7 cellular contexts compared by ENCODE assay signal in genomic region chr13:40438999-40439797, GRCh38.
DNase-seq lines count a peak whose midpoint lies in the region; ATAC-seq and TF ChIP-seq lines count a peak whose summit lies in the region.

No MANE protein-coding gene starts in this region.

- POLR2A ChIA-PET in Panc1 (lab: Charles Lee): no interaction called here

- no TSS peak for BruUV-seq in Panc1 (replicated peaks; lab: Mats Ljungman, UMichigan)

- CTCF ChIA-PET in Panc1 (lab: Charles Lee): no interaction called here

- H3K4me3 ChIP-seq in Panc1 (ENCODE audit: low read depth in 2 of 2, low read length in 2 of 2) (peak overlapping the region in 1 of 2 experiments; percentile 7; a peak in 1 of 4 replicates), liver (ENCODE audit: low read depth in 1 of 3, low read length in 3 of 3) (peak overlapping the region in 1 of 3 donors; percentile 6), subcutaneous abdominal adipose tissue (ENCODE audit: low read depth in 1 of 5, low read length in 5 of 5) (peak overlapping the region; percentile 5 to 45 (median 25))

- H3K9ac ChIP-seq in liver (ENCODE audit: low read depth in 1 of 2, low read length in 2 of 2): peak overlapping the region in 1 of 2 donors; percentile 70
- H3K9ac ChIP-seq in subcutaneous abdominal adipose tissue (ENCODE audit: low read length in 5 of 5): peak overlapping the region; percentile 8 to 71 (median 40)

- TF ChIP-seq RAD21 in liver (IDR thresholded peaks at IDR 0.05): peak; percentile 14 to 20

- DNase-seq in Panc1 (ENCODE audit: low read depth, low spot score): no peak
- DNase-seq in astrocyte of the hippocampus (ENCODE audit: low read depth, low spot score): peak; percentile 58
- no peak for DNase-seq in HuH-7.5 (ENCODE audit: low spot score)
- no peak for DNase-seq in glomerular visceral epithelial cell (ENCODE audit: extremely low spot score)

- no peaks in the 10 kb centered on the region for H3K27me3 ChIP-seq in Panc1 (ENCODE audit: control insufficient read depth, insufficient read depth, low read length)
- no peaks in the 10 kb centered on the region for H3K27me3 ChIP-seq in liver (ENCODE audit: control insufficient read depth in 4 of 4, insufficient read depth in 4 of 4, low read length in 3 of 4)
- no peaks in the 10 kb centered on the region for H3K27me3 ChIP-seq in subcutaneous abdominal adipose tissue (ENCODE audit: control insufficient read depth in 5 of 5, insufficient read depth in 4 of 5, low read length in 5 of 5)

- intact Hi-C loops in Panc1 (cut with micrococcal nuclease; ENCODE audit: unreplicated experiment): no loop called here

- H3K27ac ChIP-seq in Panc1 (ENCODE audit: low read length) (no peak overlapping the region), liver (ENCODE audit: low read depth in 1 of 2, low read length in 2 of 2) (peak overlapping the region; percentile 62 to 75), subcutaneous abdominal adipose tissue (ENCODE audit: low read depth, low read length) (peak overlapping the region; percentile 94)

- H3K9me3 ChIP-seq in Panc1 (ENCODE audit: control insufficient read depth, insufficient read depth, low read depth, low read length) (no peaks in the 10 kb centered on the region), liver (ENCODE audit: control insufficient read depth in 4 of 4, low read length in 3 of 4) (no peaks in the 10 kb centered on the region), subcutaneous abdominal adipose tissue (ENCODE audit: control insufficient read depth in 5 of 5, low read length in 5 of 5) (no peaks in the 10 kb centered on the region)

- WGBS in liver: 46% methylated on average over 12 of the region's 12 CpGs

- TF ChIP-seq CTCF in Panc1 (IDR thresholded peaks at IDR 0.05): no peak
- TF ChIP-seq CTCF in liver (IDR thresholded peaks at IDR 0.05; ENCODE audit: low read depth, low read length, missing input control): no peak

- in situ Hi-C loops in Panc1 (cut with HindIII; ENCODE audit: low pct_unique_long_range_greater_than_20kb, low sequenced_read_pairs): no loop called here

- H3K36me3 ChIP-seq in Panc1 (ENCODE audit: control insufficient read depth, insufficient read depth, low read length): no peaks in the 10 kb centered on the region
- no peaks in the 10 kb centered on the region for H3K36me3 ChIP-seq in liver (ENCODE audit: control insufficient read depth in 4 of 4, insufficient read depth in 3 of 4, low read depth in 1 of 4, low read length in 3 of 4)
- no peaks in the 10 kb centered on the region for H3K36me3 ChIP-seq in subcutaneous abdominal adipose tissue (ENCODE audit: control insufficient read depth in 5 of 5, insufficient read depth in 5 of 5, low read length in 5 of 5)

- ATAC-seq in Panc1 (peak; percentile 53; the same call in 1 of the 2 replicates), GM19023 (IDR thresholded peaks at IDR 0.05; ENCODE audit: unreplicated experiment) (no peak)

- H3K4me1 ChIP-seq in Panc1 (ENCODE audit: control insufficient read depth, insufficient read depth, low read length): no peaks in the 10 kb centered on the region
- peaks cover 16 to 44% (median 36%) of the 10 kb centered on the region in 4 donors for H3K4me1 ChIP-seq in liver (ENCODE audit: control insufficient read depth in 4 of 4, insufficient read depth in 4 of 4, low read length in 3 of 4)
- H3K4me1 ChIP-seq in subcutaneous abdominal adipose tissue (ENCODE audit: control insufficient read depth in 5 of 5, insufficient read depth in 5 of 5, low read length in 5 of 5): peaks cover 18 to 68% (median 62%) of the 10 kb centered on the region in 5 donors

TF ChIP-seq in liver, 16 proteins besides CTCF, POLR2A, EP300 and RAD21:
- TF ChIP-seq, protein P1, sequence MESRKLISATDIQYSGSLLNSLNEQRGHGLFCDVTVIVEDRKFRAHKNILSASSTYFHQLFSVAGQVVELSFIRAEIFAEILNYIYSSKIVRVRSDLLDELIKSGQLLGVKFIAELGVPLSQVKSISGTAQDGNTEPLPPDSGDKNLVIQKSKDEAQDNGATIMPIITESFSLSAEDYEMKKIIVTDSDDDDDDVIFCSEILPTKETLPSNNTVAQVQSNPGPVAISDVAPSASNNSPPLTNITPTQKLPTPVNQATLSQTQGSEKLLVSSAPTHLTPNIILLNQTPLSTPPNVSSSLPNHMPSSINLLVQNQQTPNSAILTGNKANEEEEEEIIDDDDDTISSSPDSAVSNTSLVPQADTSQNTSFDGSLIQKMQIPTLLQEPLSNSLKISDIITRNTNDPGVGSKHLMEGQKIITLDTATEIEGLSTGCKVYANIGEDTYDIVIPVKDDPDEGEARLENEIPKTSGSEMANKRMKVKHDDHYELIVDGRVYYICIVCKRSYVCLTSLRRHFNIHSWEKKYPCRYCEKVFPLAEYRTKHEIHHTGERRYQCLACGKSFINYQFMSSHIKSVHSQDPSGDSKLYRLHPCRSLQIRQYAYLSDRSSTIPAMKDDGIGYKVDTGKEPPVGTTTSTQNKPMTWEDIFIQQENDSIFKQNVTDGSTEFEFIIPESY (IDR thresholded peaks at IDR 0.05): no peak
- no peak for TF ChIP-seq FOXA1 (IDR thresholded peaks at IDR 0.05)
- no peak for TF ChIP-seq EGR1 (IDR thresholded peaks at IDR 0.05; ENCODE audit: low read depth in 2 of 2)
- TF ChIP-seq, protein P2, sequence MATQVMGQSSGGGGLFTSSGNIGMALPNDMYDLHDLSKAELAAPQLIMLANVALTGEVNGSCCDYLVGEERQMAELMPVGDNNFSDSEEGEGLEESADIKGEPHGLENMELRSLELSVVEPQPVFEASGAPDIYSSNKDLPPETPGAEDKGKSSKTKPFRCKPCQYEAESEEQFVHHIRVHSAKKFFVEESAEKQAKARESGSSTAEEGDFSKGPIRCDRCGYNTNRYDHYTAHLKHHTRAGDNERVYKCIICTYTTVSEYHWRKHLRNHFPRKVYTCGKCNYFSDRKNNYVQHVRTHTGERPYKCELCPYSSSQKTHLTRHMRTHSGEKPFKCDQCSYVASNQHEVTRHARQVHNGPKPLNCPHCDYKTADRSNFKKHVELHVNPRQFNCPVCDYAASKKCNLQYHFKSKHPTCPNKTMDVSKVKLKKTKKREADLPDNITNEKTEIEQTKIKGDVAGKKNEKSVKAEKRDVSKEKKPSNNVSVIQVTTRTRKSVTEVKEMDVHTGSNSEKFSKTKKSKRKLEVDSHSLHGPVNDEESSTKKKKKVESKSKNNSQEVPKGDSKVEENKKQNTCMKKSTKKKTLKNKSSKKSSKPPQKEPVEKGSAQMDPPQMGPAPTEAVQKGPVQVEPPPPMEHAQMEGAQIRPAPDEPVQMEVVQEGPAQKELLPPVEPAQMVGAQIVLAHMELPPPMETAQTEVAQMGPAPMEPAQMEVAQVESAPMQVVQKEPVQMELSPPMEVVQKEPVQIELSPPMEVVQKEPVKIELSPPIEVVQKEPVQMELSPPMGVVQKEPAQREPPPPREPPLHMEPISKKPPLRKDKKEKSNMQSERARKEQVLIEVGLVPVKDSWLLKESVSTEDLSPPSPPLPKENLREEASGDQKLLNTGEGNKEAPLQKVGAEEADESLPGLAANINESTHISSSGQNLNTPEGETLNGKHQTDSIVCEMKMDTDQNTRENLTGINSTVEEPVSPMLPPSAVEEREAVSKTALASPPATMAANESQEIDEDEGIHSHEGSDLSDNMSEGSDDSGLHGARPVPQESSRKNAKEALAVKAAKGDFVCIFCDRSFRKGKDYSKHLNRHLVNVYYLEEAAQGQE (IDR thresholded peaks at IDR 0.05): no peak
- no peak for TF ChIP-seq YY1 (IDR thresholded peaks at IDR 0.05)
- TF ChIP-seq TAF1 (conservative IDR thresholded peaks at IDR 0.05): no peak
- peak; percentile 46 for TF ChIP-seq SP1 (IDR thresholded peaks at IDR 0.05)
- TF ChIP-seq NR2F2 (IDR thresholded peaks at IDR 0.05): peak; percentile 59
- peak; percentile 48 to 66 for TF ChIP-seq RXRA (IDR thresholded peaks at IDR 0.05)
- TF ChIP-seq ATF3 (IDR thresholded peaks at IDR 0.05): no peak
- TF ChIP-seq GABPA (IDR thresholded peaks at IDR 0.05 in 1 of 2, conservative IDR thresholded peaks at IDR 0.05 in 1 of 2): no peak
- peak in 1 of 2 donors; percentile 8 for TF ChIP-seq HNF4A (conservative IDR thresholded peaks at IDR 0.05)
- TF ChIP-seq MAX (IDR thresholded peaks at IDR 0.05): no peak
- TF ChIP-seq JUND (IDR thresholded peaks at IDR 0.05): no peak
